Comparison of ENCODE assay signal across 13 cellular contexts in the genomic region with DNA sequence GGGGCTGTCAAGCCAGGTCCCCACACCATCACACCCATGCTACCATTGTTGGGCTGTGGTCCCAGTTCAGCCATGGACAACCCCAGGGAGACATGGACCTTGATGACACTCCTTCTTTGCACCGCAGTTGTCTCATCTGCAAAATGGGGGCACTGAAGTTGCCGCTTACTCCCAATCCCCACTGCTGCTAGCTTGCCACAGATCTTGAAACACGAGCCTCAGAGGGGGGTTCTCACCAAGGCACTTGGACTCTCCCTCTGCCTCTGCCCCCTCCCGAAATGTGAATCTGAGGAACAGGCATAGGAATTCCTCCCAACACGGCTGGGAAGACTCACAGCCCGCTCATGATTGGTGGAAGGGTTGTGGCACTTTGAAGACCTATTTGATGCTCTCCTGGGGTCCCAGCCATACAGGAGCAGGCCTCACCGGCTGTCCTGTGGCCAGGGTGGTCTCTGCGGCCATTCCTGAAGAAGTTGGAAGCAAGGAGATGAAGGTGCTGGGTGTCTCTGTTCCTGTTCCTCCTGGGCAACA. TPM values are rescaled to one million over a fixed set of nuclear protein-coding genes. Genes with fewer than 3 reads are reported as not detected.
DNase-seq lines count a peak whose midpoint lies in the region; ATAC-seq and TF ChIP-seq lines count a peak whose summit lies in the region.
"Had no signal": no experiment of that assay in that cellular context is flagged by ENCODE, and none has a peak within 500 bp of the region (broad histone marks: within the 10 kb centered on the region; RNA-seq: fewer than 3 reads in every experiment).

No MANE protein-coding gene starts in this region.

- POLR2A ChIA-PET in IMR-90 (lab: Charles Lee; ENCODE audit: unreplicated experiment) = no interaction called here
- POLR2A ChIA-PET in activated naive CD8-positive, alpha-beta T cell treated with anti-CD3 and anti-CD28 coated beads, Interleukin-2, amount 10 ng/mL, durations not matched to agents 7 days and 5 days (lab: Charles Lee) = interaction anchor here (0.6 to 1.8 kb wide), 2 partner anchors 51 to 331 kb away, joined by 4 read pairs; no protein-coding TSS in a partner anchor

- CTCF ChIA-PET in IMR-90 (lab: Yijun Ruan, JAX) = interaction anchor here (0.9 kb wide), 1 partner anchor 12 kb away, joined by 3 read pairs; no protein-coding TSS in a partner anchor

- H3K27ac ChIP-seq in IMR-90 (ENCODE audit: insufficient read depth, low read length) = no peak overlapping the region
- H3K27ac ChIP-seq: thyroid gland had no signal

- H3K56ac ChIP-seq in IMR-90 (ENCODE audit: extremely low read depth, insufficient read depth, low read length) = no peak overlapping the region

- peaks cover 18% of the 10 kb centered on the region for H3K4me1 Mint-ChIP-seq in activated naive CD8-positive, alpha-beta T cell treated with anti-CD3 and anti-CD28 coated beads, Interleukin-2, amount 10 ng/mL, durations not matched to agents 7 days and 5 days
- H3K4me1 Mint-ChIP-seq: nephron had no signal

- H4K5ac ChIP-seq in IMR-90 (ENCODE audit: low read depth, low read length) = no peak overlapping the region

- no peak overlapping the region for H3K4me2 ChIP-seq in IMR-90 (ENCODE audit: low read depth, low read length)

- H3K4me1 ChIP-seq in IMR-90 (ENCODE audit: control insufficient read depth, insufficient read depth, low read length) = no peaks in the 10 kb centered on the region

- no peak overlapping the region for H2AK9ac ChIP-seq in IMR-90 (replicated peaks; ENCODE audit: low read depth, low read length, poor library complexity)

- no peak overlapping the region for H3K4ac ChIP-seq in IMR-90 (ENCODE audit: low read depth, low read length)

- ATAC-seq in IMR-90 (ENCODE audit: low read depth) (no peak), HG02884 (IDR thresholded peaks at IDR 0.05; ENCODE audit: unreplicated experiment) (no peak)
- ATAC-seq in activated naive CD8-positive, alpha-beta T cell treated with anti-CD3 and anti-CD28 coated beads, Interleukin-2, amount 10 ng/mL, durations not matched to agents 7 days and 5 days (ENCODE audit: low read depth) = peak; percentile 8

- H3K27ac Mint-ChIP-seq in activated naive CD8-positive, alpha-beta T cell treated with anti-CD3 and anti-CD28 coated beads, Interleukin-2, amount 10 ng/mL, durations not matched to agents 7 days and 5 days = peak overlapping the region; percentile 79
- H3K27ac Mint-ChIP-seq: nephron had no signal

- no peaks in the 10 kb centered on the region for H3K9me1 ChIP-seq in IMR-90 (ENCODE audit: insufficient read depth, low read length)

- peak; percentile 52 for DNase-seq in GM12865 (ENCODE audit: low read depth)
- DNase-seq in IMR-90 = no peak
- peak; percentile 45 for DNase-seq in activated naive CD8-positive, alpha-beta T cell treated with anti-CD3 and anti-CD28 coated beads, Interleukin-2, amount 10 ng/mL, durations not matched to agents 7 days and 5 days
- DNase-seq in posterior vena cava (ENCODE audit: low spot score) = peak; percentile 67
- DNase-seq in NCI-H1048 (lab: John Stamatoyannopoulos, UW) = no peak
- DNase-seq in hypothalamus (lab: John Stamatoyannopoulos, UW) = no peak
- DNase-seq: KBM-7, kidney glomerular epithelial cell, RPMI8226, T-helper 9 cell, thyroid gland had no signal

- no peaks in the 10 kb centered on the region for H3K9me3 ChIP-seq in IMR-90 (ENCODE audit: control insufficient read depth, insufficient read depth, low read length)
- H3K9me3 ChIP-seq: thyroid gland had no signal

- H3K27me3 Mint-ChIP-seq in activated naive CD8-positive, alpha-beta T cell treated with anti-CD3 and anti-CD28 coated beads, Interleukin-2, amount 10 ng/mL, durations not matched to agents 7 days and 5 days = peaks cover 5% of the 10 kb centered on the region

- in situ Hi-C loops in IMR-90 (cut with MboI; ENCODE audit: low sequenced_read_pairs) = no loop called here

- no peak overlapping the region for H2AK5ac ChIP-seq in IMR-90 (ENCODE audit: low read depth, low read length)

- TF ChIP-seq RAD21 in IMR-90 (IDR thresholded peaks at IDR 0.05; ENCODE audit: low read length) = no peak

- H2BK120ac ChIP-seq in IMR-90 (ENCODE audit: low read depth, low read length) = no peak overlapping the region

- H3K4me3 ChIP-seq in GM12865 (ENCODE audit: low read depth, low read length) = no peak overlapping the region
- H3K4me3 ChIP-seq in IMR-90 (ENCODE audit: insufficient read depth, low read depth, low read length) = no peak overlapping the region
- H3K4me3 ChIP-seq: thyroid gland had no signal

- no peaks in the 10 kb centered on the region for H3K79me1 ChIP-seq in IMR-90 (ENCODE audit: low read depth in 1 of 2, low read length in 2 of 2)

- no peak overlapping the region for H3K18ac ChIP-seq in IMR-90 (ENCODE audit: low read depth, low read length)

- H2BK5ac ChIP-seq in IMR-90 (ENCODE audit: low read depth, low read length, poor library complexity, severe bottlenecking) = no peak overlapping the region

- no peak overlapping the region for H4K8ac ChIP-seq in IMR-90 (ENCODE audit: low read depth in 2 of 2, low read length in 2 of 2)

- 80% methylated on average over 1 of the region's 8 CpGs; no CpG with 5 or more reads in 1 of the 2 experiments for WGBS in IMR-90 (ENCODE audit: extremely low coverage in 2 of 2, insufficient read length in 1 of 2), 2 experiments

- H3K36me3 ChIP-seq in IMR-90 (ENCODE audit: control insufficient read depth, insufficient read depth, low read length) = no peaks in the 10 kb centered on the region
- H3K36me3 ChIP-seq: thyroid gland had no signal

- no peak for TF ChIP-seq CTCF in GM12865 (IDR thresholded peaks at IDR 0.05; ENCODE audit: insufficient read depth, low read depth, low read length, missing control alignments)
- no peak for TF ChIP-seq CTCF in IMR-90 (conservative IDR thresholded peaks at IDR 0.05; ENCODE audit: low read depth, low read length)

- H3K23ac ChIP-seq in IMR-90 (ENCODE audit: low read depth, low read length) = no peak overlapping the region

- H3K27me3 ChIP-seq in IMR-90 (ENCODE audit: control insufficient read depth, insufficient read depth, low read length) = peaks cover 47% of the 10 kb centered on the region
- H3K27me3 ChIP-seq: thyroid gland had no signal

- intact Hi-C loops in IMR-90 (cut with micrococcal nuclease) (no loop called here), posterior vena cava (cut with DNase I) (no loop called here)

- peaks cover 5% of the 10 kb centered on the region; the same call in 1 of the 2 replicates for H4K20me1 ChIP-seq in IMR-90 (ENCODE audit: insufficient read depth, low read length)

- H2BK20ac ChIP-seq in IMR-90 (ENCODE audit: low read depth, low read length) = no peak overlapping the region

- H3K9me3 Mint-ChIP-seq in activated naive CD8-positive, alpha-beta T cell treated with anti-CD3 and anti-CD28 coated beads, Interleukin-2, amount 10 ng/mL, durations not matched to agents 7 days and 5 days = no peaks in the 10 kb centered on the region
- H3K9me3 Mint-ChIP-seq: nephron had no signal

- H3K36me3 Mint-ChIP-seq in activated naive CD8-positive, alpha-beta T cell treated with anti-CD3 and anti-CD28 coated beads, Interleukin-2, amount 10 ng/mL, durations not matched to agents 7 days and 5 days = peaks cover 12% of the 10 kb centered on the region

- H4K91ac ChIP-seq in IMR-90 (ENCODE audit: insufficient read depth, low read depth, low read length) = no peak overlapping the region

- no peak for TF ChIP-seq POLR2A in IMR-90 (IDR thresholded peaks at IDR 0.05; ENCODE audit: low read depth, low read length)

- peak overlapping the region; percentile 13 for H3K4me3 Mint-ChIP-seq in activated naive CD8-positive, alpha-beta T cell treated with anti-CD3 and anti-CD28 coated beads, Interleukin-2, amount 10 ng/mL, durations not matched to agents 7 days and 5 days
- H3K4me3 Mint-ChIP-seq: nephron had no signal

- H3K14ac ChIP-seq in IMR-90 (replicated peaks; ENCODE audit: low read depth, low read length) = no peak overlapping the region

- dilution Hi-C loops in IMR-90 (cut with HindIII; ENCODE audit: low sequenced_read_pairs, unreplicated experiment) = no loop called here

- no TSS peak for BruUV-seq in IMR-90 (replicated peaks; lab: Mats Ljungman, UMichigan)

- no peak overlapping the region for H3K9ac ChIP-seq in IMR-90 (ENCODE audit: low read depth, low read length)

- peak overlapping the region; percentile 58 for H2AFZ ChIP-seq in IMR-90 (replicated peaks; ENCODE audit: low read length, poor library complexity)

- H2BK15ac ChIP-seq in IMR-90 (ENCODE audit: low read depth, low read length) = no peak overlapping the region

TF ChIP-seq in IMR-90, 13 proteins besides CTCF, POLR2A, EP300 and RAD21 (continues in another document):
- TF ChIP-seq FOS (IDR thresholded peaks at IDR 0.05; ENCODE audit: low read depth, low read length) = no peak
- TF ChIP-seq SMC3 (IDR thresholded peaks at IDR 0.05; ENCODE audit: low read depth, low read length) = no peak
- no peak for TF ChIP-seq MAZ (IDR thresholded peaks at IDR 0.05; ENCODE audit: borderline replicate concordance, low read depth, low read length)
- no peak for TF ChIP-seq CEBPB (IDR thresholded peaks at IDR 0.05; ENCODE audit: low read depth, low read length)
- no peak for TF ChIP-seq CHD1 (IDR thresholded peaks at IDR 0.05; ENCODE audit: low read depth, low read length)
- no peak for TF ChIP-seq RCOR1 (IDR thresholded peaks at IDR 0.05; ENCODE audit: insufficient replicate concordance, low read length)
- no peak for TF ChIP-seq RFX5 (IDR thresholded peaks at IDR 0.05; ENCODE audit: low read depth, low read length)
- TF ChIP-seq USF2 (IDR thresholded peaks at IDR 0.05; ENCODE audit: low read depth, low read length) = no peak

RNA-seq across cellular contexts. Expression of gene RUNX3, which starts 31.1 kb away (rescaled TPM):
- total RNA-seq in IMR-90 (2012; rRNA removed) = not detected in 2 replicates
- 0.07 TPM in 2 replicates for polyA plus RNA-seq in IMR-90 (2012; rRNA removed)
- polyA plus RNA-seq in IMR-90 (2012; cell fraction: cytosol; rRNA removed) = 0.01 and 0.04 TPM in 2 replicates
- 0.02 TPM in 1 of 2 replicates, not detected in the other for polyA plus RNA-seq in IMR-90 (2012; cell fraction: nucleus; rRNA removed; ENCODE audit: low replicate concordance)
- 100 to 1,000 TPM; 172 TPM for total RNA-seq in activated naive CD8-positive, alpha-beta T cell treated with anti-CD3 and anti-CD28 coated beads, Interleukin-2, amount 10 ng/mL, durations not matched to agents 7 days and 5 days
- total RNA-seq in posterior vena cava = 1 to 10 TPM; 5.0 to 8.9 TPM

Comparison
In these comparisons a context has a peak if more than half of its experiments do, and no peak if none do; other contexts are left out.
1. DNase-seq: peak in GM12865 (single experiment), activated naive CD8-positive, alpha-beta T cell treated with anti-CD3 and anti-CD28 coated beads, Interleukin-2, amount 10 ng/mL, durations not matched to agents 7 days and 5 days (single experiment) and posterior vena cava (single experiment); none in IMR-90 (single experiment), NCI-H1048 (single experiment) and hypothalamus (0 of 51).
2. RNA of gene RUNX3, which starts 31.1 kb away (total RNA-seq): 172 TPM in activated naive CD8-positive, alpha-beta T cell treated with anti-CD3 and anti-CD28 coated beads, Interleukin-2, amount 10 ng/mL, durations not matched to agents 7 days and 5 days; 5.0 to 8.9 TPM in posterior vena cava and not detected in IMR-90; every median in the first group is over 10 times any median in the second.